In the genomic region with DNA sequence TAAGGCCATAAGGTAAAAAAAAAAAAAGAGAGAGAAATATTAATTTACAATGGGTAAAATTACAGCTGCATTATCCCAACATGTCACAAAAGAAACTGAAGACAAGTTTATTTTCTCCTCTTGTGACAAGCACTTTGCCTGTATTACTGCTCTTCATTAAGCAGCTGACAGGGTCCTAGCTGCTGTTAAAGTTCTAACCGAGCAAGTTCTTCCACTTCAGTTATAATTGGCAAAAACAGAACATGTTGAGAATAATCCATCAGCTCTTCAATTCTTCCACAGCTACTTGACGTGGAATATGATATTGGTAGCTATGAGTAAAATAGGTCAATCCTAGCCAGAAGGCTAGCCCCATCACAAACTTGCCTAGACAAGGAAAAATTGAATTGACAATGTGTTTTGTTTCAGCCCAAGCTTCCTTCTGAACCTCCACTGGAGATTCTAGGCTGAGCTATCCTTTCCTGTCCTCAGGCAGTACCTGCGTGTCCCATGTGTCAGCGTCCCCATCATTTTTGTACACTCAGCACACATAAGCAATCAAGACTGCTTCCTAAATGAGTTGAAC, we compare ENCODE assay signal across 30 cellular contexts. TPM values are rescaled to one million over a fixed set of nuclear protein-coding genes. Genes with fewer than 3 reads are reported as not detected.
DNase-seq lines count a peak whose midpoint lies in the region; ATAC-seq and TF ChIP-seq lines count a peak whose summit lies in the region.
"Had no signal": no experiment of that assay in that cellular context is flagged by ENCODE, and none has a peak within 500 bp of the region (broad histone marks: within the 10 kb centered on the region; RNA-seq: fewer than 3 reads in every experiment).

No MANE protein-coding gene starts in this region.

- no peak for TF ChIP-seq POLR2A in thyroid gland (IDR thresholded peaks at IDR 0.05)

- peaks cover 18 to 50% of the 10 kb centered on the region in 2 donors for H3K4me1 ChIP-seq in thyroid gland

- no peaks in the 10 kb centered on the region for H3K9me3 Mint-ChIP-seq in activated T-cell treated with anti-CD3 and anti-CD28 coated beads, Interleukin-2, amount 50 U/mL, for 72 hours
- H3K9me3 Mint-ChIP-seq: naive B cell; stimulated activated memory B cell treated with anti-CD40 and anti-IgM and Interleukin-4, amounts not matched to agents 10 μg/mL and 1 μg/mL and 100 μg/mL, for 72 hours had no signal

- DNase-seq in activated T-cell treated with anti-CD3 and anti-CD28 coated beads, Interleukin-2, amount 50 U/mL, for 72 hours, result no peak
- DNase-seq in activated T-cell treated with anti-CD3 and anti-CD28 coated beads for 4 hours (no peak), NCI-H2171 (lab: John Stamatoyannopoulos, UW) (peak; percentile 26), thyroid gland (no peak), SHP77 treated with DMSO at 0.1 percent for 48 hours (lab: John Stamatoyannopoulos, UW) (no peak)
- DNase-seq: activated CD4-positive, alpha-beta T cell treated with anti-CD3 and anti-CD28 coated beads, Interleukin-2, amount 50 U/mL, for 1 hour; central memory CD4-positive, alpha-beta T cell; COR-L47; dorsolateral prefrontal cortex; EL; foreskin fibroblast; HCEC 1CT; heart right ventricle; left cardiac atrium; naive B cell; NCI-H1092 treated with DMSO at 0.1 percent for 48 hours; NCI-H2107; OCI-M1; stimulated activated CD4-positive, alpha-beta T cell treated with anti-CD3 and anti-CD28 coated beads, Interleukin-2, amount 100 ng/mL, for 48 hours; T-helper 9 cell had no signal

- ATAC-seq in activated T-cell treated with anti-CD3 and anti-CD28 coated beads, Interleukin-2, amount 50 U/mL, for 72 hours (replicated peaks in 1 of 2), result no peak
- ATAC-seq in esophagus mucosa, result peak; percentile 74
- ATAC-seq in GM19395 (IDR thresholded peaks at IDR 0.05; ENCODE audit: unreplicated experiment), result no peak
- no peak for ATAC-seq in HG02870 (IDR thresholded peaks at IDR 0.05; ENCODE audit: unreplicated experiment)
- ATAC-seq: heart right ventricle; HepG2; left cardiac atrium; Right ventricle myocardium inferior; stimulated activated memory B cell treated with anti-CD40 and anti-IgM and Interleukin-4, amounts not matched to agents 10 μg/mL and 1 μg/mL and 100 μg/mL, for 72 hours had no signal

- no peaks in the 10 kb centered on the region for H3K36me3 ChIP-seq in thyroid gland
- H3K36me3 ChIP-seq: ascending aorta, heart right ventricle, vagina had no signal

- H3K27ac ChIP-seq in thyroid gland, result peak overlapping the region; percentile 48 to 64 (median 63)
- H3K27ac ChIP-seq: ascending aorta, HL-60, vagina had no signal

- H3K36me3 Mint-ChIP-seq in activated T-cell treated with anti-CD3 and anti-CD28 coated beads, Interleukin-2, amount 50 U/mL, for 72 hours (ENCODE audit: insufficient read depth in 2 of 2), result no peaks in the 10 kb centered on the region
- H3K36me3 Mint-ChIP-seq: naive B cell had no signal

- H3K27me3 Mint-ChIP-seq in activated T-cell treated with anti-CD3 and anti-CD28 coated beads, Interleukin-2, amount 50 U/mL, for 72 hours (ENCODE audit: low read depth), result no peaks in the 10 kb centered on the region
- H3K27me3 Mint-ChIP-seq: activated naive CD8-positive, alpha-beta T cell; stimulated activated memory B cell treated with anti-CD40 and anti-IgM and Interleukin-4, amounts not matched to agents 10 μg/mL and 1 μg/mL and 100 μg/mL, for 72 hours had no signal

- H3K9me3 ChIP-seq in thyroid gland, result no peaks in the 10 kb centered on the region
- H3K9me3 ChIP-seq: ascending aorta, heart right ventricle, vagina had no signal

- 54 to 59% methylated on average over 4 of the region's 4 CpGs for WGBS in thyroid gland, 2 donors

- peak overlapping the region; percentile 68 for H3K27ac Mint-ChIP-seq in activated T-cell treated with anti-CD3 and anti-CD28 coated beads, Interleukin-2, amount 50 U/mL, for 72 hours
- H3K27ac Mint-ChIP-seq: stimulated activated memory B cell treated with anti-CD40 and anti-IgM and Interleukin-4, amounts not matched to agents 10 μg/mL and 1 μg/mL and 100 μg/mL, for 72 hours had no signal

- no peak for TF ChIP-seq CTCF in thyroid gland (IDR thresholded peaks at IDR 0.05)

- H3K4me1 Mint-ChIP-seq in activated T-cell treated with anti-CD3 and anti-CD28 coated beads, Interleukin-2, amount 50 U/mL, for 72 hours (ENCODE audit: low read depth), result peaks cover 22% of the 10 kb centered on the region

- H3K4me3 ChIP-seq in thyroid gland (replicated peaks in 1 of 3), result no peak overlapping the region
- H3K4me3 ChIP-seq: ascending aorta, dorsolateral prefrontal cortex, heart right ventricle, vagina had no signal

- intact Hi-C loops in thyroid gland (cut with DNase I), result no loop called here

- H3K27me3 ChIP-seq in thyroid gland, result no peaks in the 10 kb centered on the region
- H3K27me3 ChIP-seq: ascending aorta, dorsolateral prefrontal cortex, vagina had no signal

- H3K4me3 Mint-ChIP-seq in activated T-cell treated with anti-CD3 and anti-CD28 coated beads, Interleukin-2, amount 50 U/mL, for 72 hours, result no peak overlapping the region
- H3K4me3 Mint-ChIP-seq: activated naive CD8-positive, alpha-beta T cell; naive B cell; stimulated activated memory B cell treated with anti-CD40 and anti-IgM and Interleukin-4, amounts not matched to agents 10 μg/mL and 1 μg/mL and 100 μg/mL, for 72 hours had no signal

RNA-seq across cellular contexts. Expression of gene DOCK9, which starts 32.2 kb away (rescaled TPM):
- total RNA-seq in activated T-cell treated with anti-CD3 and anti-CD28 coated beads, Interleukin-2, amount 50 U/mL, for 72 hours, result 10 to 100 TPM; 51.6 to 71.5 TPM
- total RNA-seq in esophagus mucosa, result 97.3 TPM
- total RNA-seq in thyroid gland, result 100 to 1,000 TPM; 126 to 240 (median 160) TPM
